9 cellular contexts compared by ENCODE assay signal in genomic region chr19:48746738-48747575, GRCh38. TPM values are rescaled to one million over a fixed set of nuclear protein-coding genes. Genes with fewer than 3 reads are reported as not detected.
DNase-seq lines count a peak whose midpoint lies in the region; ATAC-seq and TF ChIP-seq lines count a peak whose summit lies in the region.
"Had no signal": no experiment of that assay in that cellular context is flagged by ENCODE, and none has a peak within 500 bp of the region (broad histone marks: within the 10 kb centered on the region; RNA-seq: fewer than 3 reads in every experiment).

Gene IZUMO1, minus strand, starts transcription at chr19:48746909. Its CDS starts 1,050 bp downstream, at chr19:48745859.

- peaks cover 17% of the 10 kb centered on the region for H3K36me3 ChIP-seq in iPS DF 6.9 (ENCODE audit: control insufficient read depth, insufficient read depth, low read length)

- CTCF ChIA-PET in Calu3 (lab: Charles Lee), result interaction anchor here (1.5 kb wide), 1 partner anchor 8 kb away, joined by 3 read pairs; no protein-coding TSS in a partner anchor

- TF ChIP-seq CTCF in brain (conservative IDR thresholded peaks at IDR 0.05) (no peak), Calu3 (IDR thresholded peaks at IDR 0.05; ENCODE audit: unreplicated experiment) (no peak)

- DNase-seq in NCI-H748 (lab: John Stamatoyannopoulos, UW; ENCODE audit: unreplicated experiment) (peak; percentile 61), NCI-H748 treated with DMSO at 0.1 percent for 48 hours (lab: John Stamatoyannopoulos, UW) (no peak), SKM-1 treated with dmso at 0.1 percent for 144 hours (lab: John Stamatoyannopoulos, UW; ENCODE audit: unreplicated experiment) (peak; percentile 28), iPS DF 6.9 (ENCODE audit: low read depth, low spot score) (no peak), renal cortical epithelial cell (ENCODE audit: low read depth) (peak; percentile 87), Calu3 (no peak)

- peaks cover 16% of the 10 kb centered on the region for H3K4me1 Mint-ChIP-seq in brain
- H3K4me1 Mint-ChIP-seq in Calu3 (ENCODE audit: low read depth, unreplicated experiment), result no peaks in the 10 kb centered on the region

- ATAC-seq in GM19452 (IDR thresholded peaks at IDR 0.05; ENCODE audit: unreplicated experiment), result no peak

- no CpG with 5 or more reads among the region's 31 CpGs for WGBS in iPS DF 6.9 (ENCODE audit: insufficient coverage, insufficient read length)

- no peak within 1 kb of the TSS for H3K27ac ChIP-seq in iPS DF 6.9 (ENCODE audit: low read length)
- H3K27ac ChIP-seq: C4-2B had no signal

- H3K9me3 Mint-ChIP-seq in brain, result peaks cover 3 to 14% (median 5%) of the 10 kb centered on the region in 5 experiments
- H3K9me3 Mint-ChIP-seq in Calu3 (ENCODE audit: low read depth, unreplicated experiment), result no peaks in the 10 kb centered on the region

- no TSS peak for BruUV-seq in Calu3 (replicated peaks; lab: Mats Ljungman, UMichigan)

- peaks cover 3% of the 10 kb centered on the region; the same call in 1 of the 2 replicates for H3K4me1 ChIP-seq in iPS DF 6.9 (ENCODE audit: control insufficient read depth, insufficient read depth, low read length)

- H3K9me3 ChIP-seq in iPS DF 6.9 (ENCODE audit: control insufficient read depth, insufficient read depth, low read length), result no peaks in the 10 kb centered on the region

- intact Hi-C loops in Calu3 (cut with micrococcal nuclease; ENCODE audit: unreplicated experiment), result no loop called here

- H3K4me3 Mint-ChIP-seq in brain (peak within 1 kb of the TSS; percentile 72 to 78 (median 75)), Calu3 (ENCODE audit: low read depth, unreplicated experiment) (no peak within 1 kb of the TSS)

- H3K27me3 Mint-ChIP-seq in brain (peaks cover 44% of the 10 kb centered on the region), Calu3 (ENCODE audit: unreplicated experiment) (peaks cover 18% of the 10 kb centered on the region)

- H3K27ac Mint-ChIP-seq in brain (peak within 1 kb of the TSS; percentile 31 to 85 (median 69)), Calu3 (ENCODE audit: unreplicated experiment) (no peak within 1 kb of the TSS)

- peaks cover 11% of the 10 kb centered on the region for H3K36me3 Mint-ChIP-seq in brain
- H3K36me3 Mint-ChIP-seq in Calu3 (ENCODE audit: insufficient read depth, unreplicated experiment), result peaks cover 22% of the 10 kb centered on the region

- H3K4me3 ChIP-seq in iPS DF 6.9 (ENCODE audit: low read length), result peak within 1 kb of the TSS; percentile 50; the same call in 1 of the 2 replicates

- no peaks in the 10 kb centered on the region for H3K27me3 ChIP-seq in iPS DF 6.9 (ENCODE audit: control insufficient read depth, insufficient read depth, low read length)

RNA-seq across cellular contexts. Expression of gene IZUMO1, which starts in this region (rescaled TPM):
- polyA plus RNA-seq in brain (ENCODE audit: insufficient read depth, low read depth, low replicate concordance), result 0.20 TPM
- total RNA-seq in renal cortical epithelial cell (not detected in 2 replicates), Calu3 (2022) (0.31 and 0.42 TPM in 2 replicates)

Comparison
In these comparisons a context has a peak if more than half of its experiments do, and no peak if none do; other contexts are left out.
1. DNase-seq: peak in NCI-H748 (single experiment) and SKM-1 treated with dmso at 0.1 percent for 144 hours (single experiment); none in NCI-H748 treated with DMSO at 0.1 percent for 48 hours (single experiment), iPS DF 6.9 (single experiment) and Calu3 (single experiment).
2. Peak in DNase-seq in renal cortical epithelial cell; RNA of the gene not detected or under 1 TPM.